15 cellular contexts compared by ENCODE assay signal in genomic region chr7:96685755-96686154, GRCh38. TPM values are rescaled to one million over a fixed set of nuclear protein-coding genes. Genes with fewer than 3 reads are reported as not detected.
DNase-seq lines count a peak whose midpoint lies in the region; ATAC-seq and TF ChIP-seq lines count a peak whose summit lies in the region.
"Had no signal": no experiment of that assay in that cellular context is flagged by ENCODE, and none has a peak within 500 bp of the region (broad histone marks: within the 10 kb centered on the region; RNA-seq: fewer than 3 reads in every experiment).

No MANE protein-coding gene starts in this region.

- TF ChIP-seq CTCF in psoas muscle (IDR thresholded peaks at IDR 0.05), result no peak

- peaks cover 22% of the 10 kb centered on the region for H3K4me1 Mint-ChIP-seq in T-helper 2 cell treated with Interferon-gamma antibody and Interleukin-4, amounts not matched to agents 5 μg/mL and 100 μg/mL, for 36 hours (ENCODE audit: low read depth)

- H3K27me3 Mint-ChIP-seq in T-helper 2 cell treated with Interferon-gamma antibody and Interleukin-4, amounts not matched to agents 5 μg/mL and 100 μg/mL, for 36 hours (ENCODE audit: low read depth), result no peaks in the 10 kb centered on the region

- WGBS in psoas muscle, 3 donors, result 93 to 100% (median 95%) methylated on average over 1 of the region's 1 CpG

- peaks cover 3% of the 10 kb centered on the region for H3K9me3 ChIP-seq in psoas muscle
- H3K9me3 ChIP-seq: SJSA1 had no signal

- peak overlapping the region; percentile 59 for H3K4me3 Mint-ChIP-seq in T-helper 2 cell treated with Interferon-gamma antibody and Interleukin-4, amounts not matched to agents 5 μg/mL and 100 μg/mL, for 36 hours

- no peak for DNase-seq in T-helper 2 cell treated with Interferon-gamma antibody and Interleukin-4, amounts not matched to agents 5 μg/mL and 100 μg/mL, for 36 hours (ENCODE audit: low spot score)
- DNase-seq in hepatic stellate cell (ENCODE audit: low spot score), result no peak
- no peak for DNase-seq in AML-193 (lab: John Stamatoyannopoulos, UW)
- no peak for DNase-seq in psoas muscle
- DNase-seq in NCI-H2171 (lab: John Stamatoyannopoulos, UW), result no peak
- DNase-seq: activated CD4-positive, alpha-beta T cell treated with anti-CD3 and anti-CD28 coated beads for 48 hours; amniotic stem cell; DMS153; effector memory CD4-positive, alpha-beta T cell; NCI-H446 treated with DMSO at 0.1 percent for 48 hours; right cardiac atrium had no signal

- H3K4me1 ChIP-seq in psoas muscle, result peaks cover 19% of the 10 kb centered on the region
- H3K4me1 ChIP-seq: SJSA1 had no signal

- intact Hi-C loops in psoas muscle (cut with DNase I), result no loop called here

- H3K27ac Mint-ChIP-seq in T-helper 2 cell treated with Interferon-gamma antibody and Interleukin-4, amounts not matched to agents 5 μg/mL and 100 μg/mL, for 36 hours, result peak overlapping the region; percentile 79

- ATAC-seq in GM18858 (IDR thresholded peaks at IDR 0.05; ENCODE audit: unreplicated experiment) (peak; percentile 58), GM21381 (IDR thresholded peaks at IDR 0.05; ENCODE audit: unreplicated experiment) (peak; percentile 79), HG03039 (IDR thresholded peaks at IDR 0.05; ENCODE audit: unreplicated experiment) (peak; percentile 80), psoas muscle (no peak)
- ATAC-seq: right cardiac atrium had no signal

- no peak overlapping the region for H3K27ac ChIP-seq in psoas muscle
- H3K27ac ChIP-seq: SJSA1 had no signal

- H3K36me3 Mint-ChIP-seq in T-helper 2 cell treated with Interferon-gamma antibody and Interleukin-4, amounts not matched to agents 5 μg/mL and 100 μg/mL, for 36 hours (ENCODE audit: low read depth), result peaks cover 66% of the 10 kb centered on the region

- H3K36me3 ChIP-seq in psoas muscle (ENCODE audit: insufficient read depth in 1 of 2, low read depth in 1 of 2), result peaks cover 0 to 10% of the 10 kb centered on the region in 2 donors

- H3K9me3 Mint-ChIP-seq in T-helper 2 cell treated with Interferon-gamma antibody and Interleukin-4, amounts not matched to agents 5 μg/mL and 100 μg/mL, for 36 hours, result peaks cover 24% of the 10 kb centered on the region

- no peaks in the 10 kb centered on the region for H3K27me3 ChIP-seq in psoas muscle (ENCODE audit: insufficient read depth in 3 of 3, low read length in 2 of 3)
- H3K27me3 ChIP-seq: SJSA1 had no signal

- no peak overlapping the region for H3K4me3 ChIP-seq in psoas muscle
- H3K4me3 ChIP-seq: SJSA1 had no signal

RNA-seq across cellular contexts. Expression of gene SEM1, which starts 23.9 kb away (rescaled TPM):
- 10 to 100 TPM; 30.5 to 71.7 (median 52.1) TPM for total RNA-seq in psoas muscle
- polyA plus RNA-seq in psoas muscle, result 100 to 1,000 TPM in 1 of 3 donors, 10 to 100 TPM in 2; 65.6 to 107 (median 74.3) TPM

Comparison
In these comparisons a context has a peak if more than half of its experiments do, and no peak if none do; other contexts are left out.
1. ATAC-seq: peak in GM18858 (single experiment), GM21381 (single experiment) and HG03039 (single experiment); none in psoas muscle (0 of 4).